1 cellular context compared by ENCODE assay signal in the genomic region with DNA sequence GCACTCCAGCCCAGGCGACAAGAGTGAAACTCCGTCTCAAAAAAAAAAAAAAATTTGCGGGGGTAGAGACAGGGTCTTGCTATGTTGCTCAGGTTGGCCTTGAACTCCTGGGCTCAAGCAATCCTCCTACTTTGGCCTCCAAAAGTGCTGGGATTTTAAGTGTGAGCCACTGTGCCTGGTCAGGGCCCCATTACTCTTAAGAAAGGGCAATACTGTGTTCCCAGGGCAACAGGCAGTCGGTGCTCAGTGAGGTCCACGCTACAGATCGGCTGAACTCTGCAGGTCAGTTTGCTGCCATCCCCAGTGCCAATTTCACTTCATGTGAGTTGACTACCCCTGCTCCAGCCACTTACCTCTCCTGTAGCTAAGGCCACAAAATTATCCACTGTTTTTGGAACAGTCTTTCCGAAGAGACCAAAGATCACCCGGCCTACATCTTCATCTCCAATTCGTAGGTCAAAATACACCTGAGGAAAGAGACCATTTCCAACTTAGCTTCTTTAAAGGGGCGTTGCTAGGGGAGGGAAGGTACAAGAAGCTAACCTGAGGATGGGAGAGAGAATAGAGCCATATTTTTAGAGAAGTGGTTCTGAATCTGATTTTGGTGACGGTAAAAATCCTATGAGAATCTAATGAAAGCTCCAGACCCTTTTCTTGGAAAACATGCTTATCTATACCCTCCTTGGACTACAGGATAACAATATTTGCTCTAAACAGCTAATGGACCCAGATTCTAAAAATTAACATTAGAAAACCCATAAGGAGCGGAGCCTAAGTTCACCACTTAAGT.
TF ChIP-seq lines count a peak whose summit lies in the region.

No MANE protein-coding gene starts in this region.

TF ChIP-seq in GM12878, 131 proteins besides CTCF, POLR2A, EP300 and RAD21:
- TF ChIP-seq KAT2A (conservative IDR thresholded peaks at IDR 0.05; ENCODE audit: control insufficient read depth, low read depth, low read length) = no peak
- TF ChIP-seq DPF2 (IDR thresholded peaks at IDR 0.05) = no peak
- TF ChIP-seq, protein P1, sequence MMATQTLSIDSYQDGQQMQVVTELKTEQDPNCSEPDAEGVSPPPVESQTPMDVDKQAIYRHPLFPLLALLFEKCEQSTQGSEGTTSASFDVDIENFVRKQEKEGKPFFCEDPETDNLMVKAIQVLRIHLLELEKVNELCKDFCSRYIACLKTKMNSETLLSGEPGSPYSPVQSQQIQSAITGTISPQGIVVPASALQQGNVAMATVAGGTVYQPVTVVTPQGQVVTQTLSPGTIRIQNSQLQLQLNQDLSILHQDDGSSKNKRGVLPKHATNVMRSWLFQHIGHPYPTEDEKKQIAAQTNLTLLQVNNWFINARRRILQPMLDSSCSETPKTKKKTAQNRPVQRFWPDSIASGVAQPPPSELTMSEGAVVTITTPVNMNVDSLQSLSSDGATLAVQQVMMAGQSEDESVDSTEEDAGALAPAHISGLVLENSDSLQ (IDR thresholded peaks at IDR 0.05) = no peak
- TF ChIP-seq, protein P2, sequence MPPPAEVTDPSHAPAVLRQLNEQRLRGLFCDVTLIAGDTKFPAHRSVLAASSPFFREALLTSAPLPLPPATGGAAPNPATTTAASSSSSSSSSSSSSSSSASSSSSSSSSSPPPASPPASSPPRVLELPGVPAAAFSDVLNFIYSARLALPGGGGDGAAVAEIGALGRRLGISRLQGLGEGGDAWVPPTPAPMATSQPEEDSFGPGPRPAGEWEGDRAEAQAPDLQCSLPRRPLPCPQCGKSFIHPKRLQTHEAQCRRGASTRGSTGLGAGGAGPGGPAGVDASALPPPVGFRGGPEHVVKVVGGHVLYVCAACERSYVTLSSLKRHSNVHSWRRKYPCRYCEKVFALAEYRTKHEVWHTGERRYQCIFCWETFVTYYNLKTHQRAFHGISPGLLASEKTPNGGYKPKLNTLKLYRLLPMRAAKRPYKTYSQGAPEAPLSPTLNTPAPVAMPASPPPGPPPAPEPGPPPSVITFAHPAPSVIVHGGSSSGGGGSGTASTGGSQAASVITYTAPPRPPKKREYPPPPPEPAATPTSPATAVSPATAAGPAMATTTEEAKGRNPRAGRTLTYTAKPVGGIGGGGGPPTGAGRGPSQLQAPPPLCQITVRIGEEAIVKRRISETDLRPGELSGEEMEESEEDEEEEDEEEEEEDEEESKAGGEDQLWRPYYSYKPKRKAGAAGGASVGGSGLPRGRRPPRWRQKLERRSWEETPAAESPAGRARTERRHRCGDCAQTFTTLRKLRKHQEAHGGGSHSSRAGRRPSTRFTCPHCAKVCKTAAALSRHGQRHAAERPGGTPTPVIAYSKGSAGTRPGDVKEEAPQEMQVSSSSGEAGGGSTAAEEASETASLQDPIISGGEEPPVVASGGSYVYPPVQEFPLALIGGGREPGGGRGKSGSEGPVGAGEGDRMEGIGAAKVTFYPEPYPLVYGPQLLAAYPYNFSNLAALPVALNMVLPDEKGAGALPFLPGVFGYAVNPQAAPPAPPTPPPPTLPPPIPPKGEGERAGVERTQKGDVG (CRISPR knock-in tag; IDR thresholded peaks at IDR 0.05) = no peak
- TF ChIP-seq MTA3 (IDR thresholded peaks at IDR 0.05; ENCODE audit: borderline replicate concordance, low read length) = peak; percentile 32; the same call in 1 of the 2 replicates
